In the genomic region with DNA sequence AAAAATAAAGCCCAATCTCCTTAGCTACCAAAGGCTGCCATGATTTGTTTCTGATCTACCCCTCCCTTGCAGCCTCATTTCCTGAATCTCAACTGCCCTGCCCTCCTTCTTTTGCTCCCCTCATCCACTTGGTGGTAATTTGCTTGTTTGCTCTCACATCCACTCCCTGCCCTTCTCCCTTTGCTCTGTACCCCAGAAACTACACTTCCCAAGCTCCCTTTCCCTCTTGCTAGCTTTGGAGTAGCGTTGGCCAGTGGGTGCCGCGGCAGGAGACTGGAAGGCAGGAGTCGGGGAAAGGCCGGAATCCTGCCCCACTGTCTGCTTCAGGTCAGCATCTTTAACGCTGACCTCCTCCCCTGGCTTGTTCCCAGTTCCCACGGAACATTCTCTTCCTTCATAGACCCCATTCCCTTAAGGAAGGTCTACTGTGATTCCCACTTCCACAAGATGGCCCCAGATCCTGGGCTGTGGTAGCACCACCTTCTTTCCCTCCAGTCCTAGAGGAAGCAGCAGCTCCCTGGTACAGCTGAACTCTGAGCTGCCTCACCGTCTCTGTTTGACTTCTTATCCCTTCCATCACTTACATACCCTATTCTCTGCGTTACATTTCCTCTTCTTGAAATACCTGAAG, we compare ENCODE assay signal across 25 cellular contexts.
A peak's percentile ranks its signal among the peaks of the same experiment; 100 is the strongest.
DNase-seq lines count a peak whose midpoint lies in the region; ATAC-seq, FAIRE-seq and TF ChIP-seq lines count a peak whose summit lies in the region.
"Had no signal": no experiment of that assay in that cellular context is flagged by ENCODE, and none has a peak within 500 bp of the region (broad histone marks: within the 10 kb centered on the region; RNA-seq: fewer than 3 reads in every experiment).

No MANE protein-coding gene starts in this region.

- 91% methylated on average over 9 of the region's 9 CpGs for WGBS in SK-N-SH (ENCODE audit: low lambda C conversion rate)
- WGBS in H1 (ENCODE audit: extremely low coverage in 1 of 2, insufficient coverage in 1 of 2, insufficient read length in 1 of 2, insufficient replicate concordance in 2 of 2, low coverage in 1 of 2, low lambda C conversion rate in 2 of 2, missing lambda C conversion rate in 1 of 2), 2 experiments, result 91% methylated on average over 8 of the region's 9 CpGs; no CpG with 5 or more reads in 1 of the 2 experiments

- H3K79me2 ChIP-seq in SK-N-SH (ENCODE audit: insufficient read depth) (no peaks in the 10 kb centered on the region; the same call in 1 of the 2 replicates), H1 (ENCODE audit: control insufficient read depth in 1 of 2, insufficient read depth in 2 of 2, low read length in 2 of 2) (no peaks in the 10 kb centered on the region), neural progenitor cell (ENCODE audit: low read depth) (no peaks in the 10 kb centered on the region)

- CTCF ChIA-PET in SK-N-SH (lab: Yijun Ruan, JAX) (interaction anchor here (0.7 to 8.7 kb wide), 6 partner anchors 14 to 223 kb away, joined by 3 to 118 read pairs (median 6); no protein-coding TSS in a partner anchor), H1 (lab: Charles Lee; ENCODE audit: partially characterized antibody) (interaction anchor here (0.8 to 8.5 kb wide), 4 partner anchors 18 to 203 kb away, joined by 3 to 162 read pairs (median 37); no protein-coding TSS in a partner anchor)

- H2BK15ac ChIP-seq in H1 (ENCODE audit: low read length), result no peak overlapping the region

- no peak overlapping the region; the same call in 1 of the 2 replicates for H4K8ac ChIP-seq in H1 (ENCODE audit: extremely low read depth, insufficient read depth, low read length)

- no peak overlapping the region for H3K9ac ChIP-seq in SK-N-SH
- no peak overlapping the region for H3K9ac ChIP-seq in H1 (replicated peaks in 1 of 4; ENCODE audit: extremely low read depth in 1 of 4, low read depth in 3 of 4, low read length in 3 of 4)
- H3K9ac ChIP-seq in neural progenitor cell, result no peak overlapping the region

- H3K14ac ChIP-seq in H1 (ENCODE audit: insufficient read length), result no peak overlapping the region

- H4K91ac ChIP-seq in H1 (replicated peaks; ENCODE audit: insufficient read length, low read length), result no peak overlapping the region

- H2AFZ ChIP-seq in SK-N-SH (ENCODE audit: low read depth), result 0 out of 2 replicates have a peak overlapping the region, but pooled peaks have one; percentile 9
- peak overlapping the region; percentile 93 for H2AFZ ChIP-seq in H1 (ENCODE audit: low read length)
- H2AFZ ChIP-seq in neural progenitor cell (replicated peaks), result peak overlapping the region; percentile 68

- FAIRE-seq in H1 (lab: Jason Lieb, UNC), result no peak
- FAIRE-seq: D721Med had no signal

- no peaks in the 10 kb centered on the region for H3K9me2 ChIP-seq in SK-N-SH

- H3K18ac ChIP-seq in H1 (ENCODE audit: extremely low read depth, low read length), result 0 out of 2 replicates have a peak overlapping the region, but pooled peaks have one; percentile 62

- no peak overlapping the region for H2AK5ac ChIP-seq in H1 (ENCODE audit: low read depth, low read length)

- no peaks in the 10 kb centered on the region for H3F3A ChIP-seq in SK-N-SH (replicated peaks; ENCODE audit: insufficient read depth)
- no peaks in the 10 kb centered on the region for H3F3A ChIP-seq in neural progenitor cell (ENCODE audit: low read depth)

- H3K27me3 ChIP-seq in SK-N-SH (ENCODE audit: insufficient read depth), result no peaks in the 10 kb centered on the region
- no peaks in the 10 kb centered on the region for H3K27me3 ChIP-seq in H1 (replicated peaks in 1 of 4; ENCODE audit: control insufficient read depth in 3 of 4, extremely low read depth in 1 of 4, insufficient read depth in 3 of 4, low read length in 3 of 4)
- no peaks in the 10 kb centered on the region for H3K27me3 ChIP-seq in neural progenitor cell

- TF ChIP-seq CTCF in SK-N-SH (IDR thresholded peaks at IDR 0.05) (no peak), H1 (IDR thresholded peaks at IDR 0.05; ENCODE audit: control extremely low read depth in 1 of 3, insufficient read depth in 1 of 3, low read depth in 1 of 3, low read length in 3 of 3) (no peak), neural progenitor cell (IDR thresholded peaks at IDR 0.05) (no peak)

- H3K4me1 ChIP-seq in SK-N-SH (ENCODE audit: control insufficient read depth in 1 of 2, insufficient read depth in 2 of 2, low read depth in 1 of 2, low read length in 1 of 2), result no peaks in the 10 kb centered on the region
- H3K4me1 ChIP-seq in H1 (replicated peaks in 1 of 4; ENCODE audit: control insufficient read depth in 3 of 4, insufficient read depth in 4 of 4, low read length in 3 of 4), result peaks cover 0 to 14% (median 3%) of the 10 kb centered on the region in 4 experiments; a peak in 3 of 7 replicates
- H3K4me1 ChIP-seq in neural progenitor cell, result no peaks in the 10 kb centered on the region

- DNase-seq in SK-N-SH (no peak), NCI-H2227 treated with DMSO at 0.1 percent for 48 hours (lab: John Stamatoyannopoulos, UW) (peak; percentile 63), H1 (ENCODE audit: low read depth in 1 of 2, low spot score in 2 of 2) (peak in 1 of 2 experiments; percentile 55), neural progenitor cell (ENCODE audit: low spot score) (no peak), C1 segment of cervical spinal cord (lab: John Stamatoyannopoulos, UW) (no peak), iPS-NIHi11 (ENCODE audit: low spot score) (no peak)
- DNase-seq: 8988T; ACHN; CD4-positive, CD25-positive, alpha-beta regulatory T cell; GOT3; KG1; MM.1S; NCI-H1694 treated with DMSO at 0.1 percent for 48 hours; NCI-H2081; NCI-H2171; NCI-H524 treated with DMSO at 0.1 percent for 48 hours; NCI-H774; NK-92 treated with Interleukin-12 subunit alpha and Interleukin-12 subunit beta, amount 100 ng/mL, for 24 hours; SHP77 treated with DMSO at 0.1 percent for 48 hours; T-helper 2 cell had no signal

- no peaks in the 10 kb centered on the region for H3K4me1 Mint-ChIP-seq in neural progenitor cell
- H3K4me1 Mint-ChIP-seq: CD4-positive, CD25-positive, alpha-beta regulatory T cell had no signal

- TF ChIP-seq POLR2A in H1 (IDR thresholded peaks at IDR 0.05; ENCODE audit: control extremely low read depth in 1 of 2, low read depth in 2 of 2, low read length in 2 of 2), result no peak

- H2BK20ac ChIP-seq in H1 (ENCODE audit: low read length), result 0 out of 2 replicates have a peak overlapping the region, but pooled peaks have one; percentile 63

- H3K36me3 Mint-ChIP-seq in neural progenitor cell, result no peaks in the 10 kb centered on the region
- H3K36me3 Mint-ChIP-seq: CD4-positive, CD25-positive, alpha-beta regulatory T cell had no signal

- H3K9me3 ChIP-seq in SK-N-SH (no peaks in the 10 kb centered on the region), H1 (ENCODE audit: insufficient read depth in 2 of 2, low read depth in 1 of 2, low read length in 1 of 2) (no peaks in the 10 kb centered on the region), neural progenitor cell (ENCODE audit: low read depth) (no peaks in the 10 kb centered on the region)

- no peak for TF ChIP-seq EP300 in SK-N-SH (IDR thresholded peaks at IDR 0.05; ENCODE audit: borderline replicate concordance in 1 of 2, low read depth in 1 of 2, low read length in 1 of 2)
- TF ChIP-seq EP300 in H1 (IDR thresholded peaks at IDR 0.05; ENCODE audit: borderline replicate concordance in 1 of 2, low read depth in 2 of 2, low read length in 2 of 2), result no peak

- H3K36me3 ChIP-seq in SK-N-SH (replicated peaks in 1 of 2; ENCODE audit: control insufficient read depth in 1 of 2, insufficient read depth in 2 of 2, low read length in 1 of 2) (no peaks in the 10 kb centered on the region), H1 (ENCODE audit: control insufficient read depth in 2 of 4, insufficient read depth in 4 of 4, low read length in 3 of 4) (no peaks in the 10 kb centered on the region), neural progenitor cell (no peaks in the 10 kb centered on the region)

- no peaks in the 10 kb centered on the region for H3K27me3 Mint-ChIP-seq in neural progenitor cell (ENCODE audit: insufficient read depth, low read depth)

- POLR2A ChIA-PET in SK-N-SH (lab: Yijun Ruan, JAX), result no interaction called here
- POLR2A ChIA-PET in H1 (lab: Charles Lee; ENCODE audit: partially characterized antibody), result interaction anchor here (1.5 kb wide), 1 partner anchor 225 kb away, joined by 7 read pairs; a partner anchor contains a TSS

- 0 out of 2 replicates have a peak overlapping the region, but pooled peaks have one; percentile 35 for H2BK12ac ChIP-seq in H1 (ENCODE audit: low read depth, low read length)

- no peak overlapping the region for H4K5ac ChIP-seq in H1 (ENCODE audit: insufficient read length, low read depth, low read length)

- peak overlapping the region; percentile 16; the same call in 1 of the 2 replicates for H2BK5ac ChIP-seq in H1 (ENCODE audit: low read depth, low read length)

- H2BK120ac ChIP-seq in H1 (replicated peaks; ENCODE audit: low read depth, low read length), result no peak overlapping the region

- ATAC-seq in SK-N-SH treated with all-trans-retinoic acid at 6 μM for 48 hours, result no peak
- no peak for ATAC-seq in HG02759 (IDR thresholded peaks at IDR 0.05; ENCODE audit: unreplicated experiment)

- no peak overlapping the region for H3K56ac ChIP-seq in H1 (replicated peaks; ENCODE audit: insufficient read length, low read depth, low read length)

- no peaks in the 10 kb centered on the region for H3K23me2 ChIP-seq in H1 (ENCODE audit: low read depth, low read length)

- H3K4ac ChIP-seq in H1 (replicated peaks; ENCODE audit: insufficient read length, low read depth, low read length), result no peak overlapping the region

- H4K20me1 ChIP-seq in SK-N-SH (ENCODE audit: insufficient read depth) (no peaks in the 10 kb centered on the region), H1 (replicated peaks in 1 of 2; ENCODE audit: control insufficient read depth in 1 of 2, insufficient read depth in 2 of 2, low read length in 2 of 2) (no peaks in the 10 kb centered on the region), neural progenitor cell (ENCODE audit: low read depth) (no peaks in the 10 kb centered on the region)

- H3K27ac ChIP-seq in SK-N-SH (ENCODE audit: low read depth in 2 of 2, low read length in 1 of 2) (no peak overlapping the region), H1 (ENCODE audit: low read depth, low read length) (no peak overlapping the region), neural progenitor cell (no peak overlapping the region)
- H3K27ac ChIP-seq: RWPE1, SK-N-MC had no signal

- no peak overlapping the region for H3K23ac ChIP-seq in H1 (ENCODE audit: insufficient read length)

- no peaks in the 10 kb centered on the region for H3K9me3 Mint-ChIP-seq in neural progenitor cell
- H3K9me3 Mint-ChIP-seq: CD4-positive, CD25-positive, alpha-beta regulatory T cell had no signal

- H3K4me2 ChIP-seq in SK-N-SH (no peak overlapping the region), H1 (ENCODE audit: insufficient read depth in 1 of 2, low read depth in 2 of 2, low read length in 2 of 2) (no peak overlapping the region), neural progenitor cell (no peak overlapping the region)

- H3K27ac Mint-ChIP-seq in neural progenitor cell, result no peak overlapping the region
- H3K27ac Mint-ChIP-seq: CD4-positive, CD25-positive, alpha-beta regulatory T cell had no signal

- no peak overlapping the region for H3K4me3 ChIP-seq in SK-N-SH (ENCODE audit: low read depth in 2 of 2, low read length in 1 of 2)
- no peak overlapping the region for H3K4me3 ChIP-seq in H1 (ENCODE audit: extremely low read depth in 1 of 4, insufficient read depth in 2 of 4, low read depth in 3 of 4, low read length in 4 of 4)
- no peak overlapping the region for H3K4me3 ChIP-seq in neural progenitor cell
- H3K4me3 ChIP-seq: SK-N-MC had no signal

- H3K79me1 ChIP-seq in H1 (ENCODE audit: low read depth, low read length), result no peaks in the 10 kb centered on the region

- no peak overlapping the region for H3K4me3 Mint-ChIP-seq in neural progenitor cell

- no peak for TF ChIP-seq RAD21 in SK-N-SH (IDR thresholded peaks at IDR 0.05; ENCODE audit: low read length)
- TF ChIP-seq RAD21 in H1 (IDR thresholded peaks at IDR 0.05 in 1 of 2, conservative IDR thresholded peaks at IDR 0.05 in 1 of 2; ENCODE audit: low read depth in 2 of 2, low read length in 2 of 2), result 0 out of 4 replicates have a peak, but pooled peaks of 1 of the 2 experiments have one; percentile 8

Comparison
In these comparisons a context has a peak if more than half of its experiments do, and no peak if none do; other contexts are left out.
1. H2AFZ ChIP-seq: peak in every context shown above with its lines; median percentile 93 in H1; 68 in neural progenitor cell; 9 in SK-N-SH.